ENCODE assay signal across 8 cellular contexts in the genomic region with DNA sequence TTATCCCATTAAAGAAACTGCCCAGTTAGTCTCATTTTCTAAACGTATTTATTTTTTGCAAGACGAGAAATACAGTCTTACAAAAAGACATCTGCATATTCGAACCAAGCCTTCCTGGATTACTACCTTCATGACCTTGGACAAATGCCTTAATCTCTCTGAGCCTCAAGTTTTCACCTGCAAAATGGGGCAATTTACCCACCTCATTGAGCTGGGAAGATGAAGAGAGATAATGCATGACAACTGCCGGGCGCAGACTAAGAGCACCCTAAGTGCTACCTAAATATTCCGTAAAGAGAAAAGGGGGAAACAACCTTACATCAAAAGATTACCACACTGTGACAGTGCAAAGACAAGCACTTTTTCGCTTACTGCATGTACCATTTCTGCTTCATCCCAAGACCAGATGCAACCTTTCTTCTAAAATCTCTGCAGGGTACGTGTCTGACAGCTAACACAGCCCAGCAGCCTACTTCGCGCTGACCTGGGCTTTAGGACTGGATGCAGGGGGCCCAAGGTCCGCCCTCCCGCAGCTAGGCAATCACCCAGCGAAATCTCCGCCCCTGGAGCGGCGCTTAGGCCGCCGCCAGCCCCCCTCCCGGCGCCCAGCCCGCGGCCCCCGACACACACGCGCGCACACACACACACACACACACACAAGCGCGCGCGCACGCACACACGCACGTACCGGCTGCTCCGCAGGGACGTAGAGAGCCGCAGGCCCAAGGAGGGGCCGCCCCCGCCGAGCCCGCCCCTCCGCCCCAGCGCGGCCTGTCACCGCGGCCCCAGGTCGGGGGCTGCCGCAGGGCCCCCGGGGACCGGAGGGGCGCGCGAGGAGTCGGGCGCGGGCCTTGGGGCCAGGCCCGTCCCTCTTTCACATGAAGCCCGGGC.
DNase-seq lines count a peak whose midpoint lies in the region; ATAC-seq lines count a peak whose summit lies in the region.

No MANE protein-coding gene starts in this region.

- peak; percentile 70 for DNase-seq in NCI-H82 treated with DMSO at 0.1 percent for 48 hours (lab: John Stamatoyannopoulos, UW; ENCODE audit: unreplicated experiment)
- peak; percentile 50 to 67 for DNase-seq in activated CD8-positive, alpha-beta memory T cell treated with anti-CD3 and anti-CD28 coated beads for 1 hour (ENCODE audit: extremely low read depth in 1 of 2, low read depth in 1 of 2)
- peak; percentile 72 for DNase-seq in effector CD8-positive, alpha-beta T cell (lab: John Stamatoyannopoulos, UW)
- peak; percentile 83 to 85 for DNase-seq in memory B cell (ENCODE audit: low spot score in 2 of 2)
- peak; percentile 62 for DNase-seq in stimulated activated CD8-positive, alpha-beta memory T cell treated with anti-CD3 and anti-CD28 coated beads, Interleukin-12 subunit alpha, Interleukin-12 subunit beta, amount 100 ng/mL, for 1 hour (ENCODE audit: low read depth)

- peak; percentile 59 for ATAC-seq in GM19438 (IDR thresholded peaks at IDR 0.05; ENCODE audit: low read depth, unreplicated experiment)
- ATAC-seq in HG03558 (IDR thresholded peaks at IDR 0.05; ENCODE audit: extremely low read depth, unreplicated experiment): peak; percentile 34
- peak; percentile 68 for ATAC-seq in memory B cell (ENCODE audit: low read depth)

- no peaks in the 10 kb centered on the region for H3K27me3 ChIP-seq in BLaER1 treated with 17β-estradiol and CSF1 and Interleukin-3, amounts not matched to agents 10 nM and 100 nM

- H3K36me3 Mint-ChIP-seq in memory B cell: peaks cover 8% of the 10 kb centered on the region

- H3K4me3 ChIP-seq in BLaER1 treated with 17β-estradiol and CSF1 and Interleukin-3, amounts not matched to agents 10 nM and 100 nM: peak overlapping the region; percentile 83 to 98 (median 92)

- peaks cover 52% of the 10 kb centered on the region for H3K4me1 Mint-ChIP-seq in memory B cell

- peaks cover 0 to 22% (median 5%) of the 10 kb centered on the region in 11 experiments; a peak in 11 of 22 replicates for H3K36me3 ChIP-seq in BLaER1 treated with 17β-estradiol and CSF1 and Interleukin-3, amounts not matched to agents 10 nM and 100 nM

- peak overlapping the region; percentile 99 for H3K27ac Mint-ChIP-seq in memory B cell

- peak overlapping the region; percentile 99 to 100 (median 99) for H3K9ac ChIP-seq in BLaER1 treated with 17β-estradiol and CSF1 and Interleukin-3, amounts not matched to agents 10 nM and 100 nM

- peak overlapping the region; percentile 90 for H3K4me3 Mint-ChIP-seq in memory B cell

- H4K20me1 ChIP-seq in BLaER1 treated with 17β-estradiol and CSF1 and Interleukin-3, amounts not matched to agents 10 nM and 100 nM: peaks cover 24 to 51% (median 49%) of the 10 kb centered on the region in 11 experiments; a peak in 19 of 22 replicates

- no peaks in the 10 kb centered on the region for H3K27me3 Mint-ChIP-seq in memory B cell

- peak overlapping the region; percentile 79 to 98 (median 89) for H3K4me2 ChIP-seq in BLaER1 treated with 17β-estradiol and CSF1 and Interleukin-3, amounts not matched to agents 10 nM and 100 nM

- H3K9me3 ChIP-seq in BLaER1 treated with 17β-estradiol and CSF1 and Interleukin-3, amounts not matched to agents 10 nM and 100 nM (replicated peaks in 1 of 11): no peaks in the 10 kb centered on the region

- peaks cover 52 to 60% (median 56%) of the 10 kb centered on the region in 10 experiments for H3K4me1 ChIP-seq in BLaER1 treated with 17β-estradiol and CSF1 and Interleukin-3, amounts not matched to agents 10 nM and 100 nM

- H3K27ac ChIP-seq in BLaER1 treated with 17β-estradiol and CSF1 and Interleukin-3, amounts not matched to agents 10 nM and 100 nM: peak overlapping the region; percentile 98 to 100 (median 99)

- H3K9me3 Mint-ChIP-seq in memory B cell: no peaks in the 10 kb centered on the region

Comparison
In these comparisons a context has a peak if more than half of its experiments do, and no peak if none do; other contexts are left out.
1. Peak in every context shown above with its lines: DNase-seq, ATAC-seq, H3K4me3 ChIP-seq and H3K27ac ChIP-seq.